ENCODE assay signal across 27 cellular contexts in genomic region chr6:166545156-166545555, GRCh38. TPM values are rescaled to one million over a fixed set of nuclear protein-coding genes. Genes with fewer than 3 reads are reported as not detected.
"Had no signal": no experiment of that assay in that cellular context is flagged by ENCODE, and none has a peak within 500 bp of the region (broad histone marks: within the 10 kb centered on the region; RNA-seq: fewer than 3 reads in every experiment).

No MANE protein-coding gene starts in this region.

- H3K4me1 ChIP-seq: ascending aorta had no signal

- H3K4me3 Mint-ChIP-seq: activated CD4-positive, alpha-beta memory T cell treated with anti-CD3 and anti-CD28 coated beads, Interleukin-2, amount 10 ng/mL, durations not matched to agents 7 days and 5 days; activated naive CD4-positive, alpha-beta T cell treated with anti-CD3 and anti-CD28 coated beads, Interleukin-2, amount 50 U/mL, for 24 hours; activated naive CD8-positive, alpha-beta T cell treated with anti-CD3 and anti-CD28 coated beads, Interleukin-2, amount 10 ng/mL, durations not matched to agents 7 days and 5 days; activated T-cell treated with anti-CD3 and anti-CD28 coated beads, Interleukin-2, amount 50 U/mL, for 24 hours; IgD-negative memory B cell had no signal

- H3K4me3 ChIP-seq: ascending aorta, SJCRH30, SK-N-MC had no signal

- H3K9me3 Mint-ChIP-seq: activated CD4-positive, alpha-beta memory T cell treated with anti-CD3 and anti-CD28 coated beads, Interleukin-2, amount 10 ng/mL, durations not matched to agents 7 days and 5 days; activated naive CD4-positive, alpha-beta T cell treated with anti-CD3 and anti-CD28 coated beads, Interleukin-2, amount 50 U/mL, for 24 hours; activated T-helper 2 cell treated with anti-CD3 and anti-CD28 coated beads, Interferon-gamma antibody, Interleukin-2, Interleukin-4, amounts not matched to agents 10 μg/mL and 5 μg/mL and 100 μg/mL, durations not matched to agents 14 hours and 24 hours and 36 hours; IgD-negative memory B cell had no signal

- H3K36me3 ChIP-seq: ascending aorta, SJCRH30, WERI-Rb-1 had no signal

- DNase-seq: activated CD4-positive, alpha-beta memory T cell treated with anti-CD3 and anti-CD28 coated beads, Interleukin-2, amount 10 ng/mL, durations not matched to agents 7 days and 5 days; activated CD4-positive, alpha-beta T cell treated with anti-CD3 and anti-CD28 coated beads for 1 hour; activated CD4-positive, alpha-beta T cell treated with anti-CD3 and anti-CD28 coated beads for 48 hours; activated CD4-positive, CD25-positive, alpha-beta regulatory T cell; activated gamma-delta T cell; activated naive CD4-positive, alpha-beta T cell treated with Interleukin-2 at 50 U/mL for 16 hours; activated naive CD8-positive, alpha-beta T cell treated with anti-CD3 and anti-CD28 coated beads, Interleukin-2, amount 10 ng/mL, durations not matched to agents 7 days and 5 days; activated T-cell treated with anti-CD3 and anti-CD28 coated beads, Interleukin-2, amount 50 U/mL, for 24 hours; Karpas-422; KBM-7; NCI-H1105; NCI-H1417 treated with DMSO at 0.1 percent for 48 hours; NCI-H187 treated with DMSO at 0.1 percent for 48 hours; NCI-H2081; NCI-H2171 treated with DMSO at 0.1 percent for 48 hours; NCI-H226; NCI-H446 treated with DMSO at 0.1 percent for 48 hours; NCI-H524; SHP77; SJCRH30; T1000; WERI-Rb-1 had no signal

- H3K27me3 Mint-ChIP-seq: activated naive CD4-positive, alpha-beta T cell treated with anti-CD3 and anti-CD28 coated beads, Interleukin-2, amount 50 U/mL, for 24 hours; activated naive CD8-positive, alpha-beta T cell treated with anti-CD3 and anti-CD28 coated beads, Interleukin-2, amount 10 ng/mL, durations not matched to agents 7 days and 5 days; activated T-cell treated with anti-CD3 and anti-CD28 coated beads, Interleukin-2, amount 50 U/mL, for 24 hours had no signal

- H3K27ac Mint-ChIP-seq: activated CD4-positive, alpha-beta memory T cell treated with anti-CD3 and anti-CD28 coated beads, Interleukin-2, amount 10 ng/mL, durations not matched to agents 7 days and 5 days; activated naive CD4-positive, alpha-beta T cell treated with anti-CD3 and anti-CD28 coated beads, Interleukin-2, amount 50 U/mL, for 24 hours; activated naive CD8-positive, alpha-beta T cell treated with anti-CD3 and anti-CD28 coated beads, Interleukin-2, amount 10 ng/mL, durations not matched to agents 7 days and 5 days; activated T-cell treated with anti-CD3 and anti-CD28 coated beads, Interleukin-2, amount 50 U/mL, for 24 hours; activated T-helper 2 cell treated with anti-CD3 and anti-CD28 coated beads, Interferon-gamma antibody, Interleukin-2, Interleukin-4, amounts not matched to agents 10 μg/mL and 5 μg/mL and 100 μg/mL, durations not matched to agents 14 hours and 24 hours and 36 hours; IgD-negative memory B cell had no signal

- H3K27me3 ChIP-seq: ascending aorta, SJCRH30 had no signal

- H3K9me3 ChIP-seq: ascending aorta, SJCRH30 had no signal

- H3K27ac ChIP-seq: ascending aorta, SJCRH30, SK-N-MC, WERI-Rb-1 had no signal

RNA-seq across cellular contexts. Expression of gene RAMACL, which starts 41.3 kb away (rescaled TPM):
- total RNA-seq: activated T-helper 2 cell treated with anti-CD3 and anti-CD28 coated beads, Interferon-gamma antibody, Interleukin-2, Interleukin-4, amounts not matched to agents 10 μg/mL and 5 μg/mL and 100 μg/mL, durations not matched to agents 14 hours and 24 hours and 36 hours; ascending aorta had no signal
